11 cellular contexts compared by ENCODE assay signal in the genomic region with DNA sequence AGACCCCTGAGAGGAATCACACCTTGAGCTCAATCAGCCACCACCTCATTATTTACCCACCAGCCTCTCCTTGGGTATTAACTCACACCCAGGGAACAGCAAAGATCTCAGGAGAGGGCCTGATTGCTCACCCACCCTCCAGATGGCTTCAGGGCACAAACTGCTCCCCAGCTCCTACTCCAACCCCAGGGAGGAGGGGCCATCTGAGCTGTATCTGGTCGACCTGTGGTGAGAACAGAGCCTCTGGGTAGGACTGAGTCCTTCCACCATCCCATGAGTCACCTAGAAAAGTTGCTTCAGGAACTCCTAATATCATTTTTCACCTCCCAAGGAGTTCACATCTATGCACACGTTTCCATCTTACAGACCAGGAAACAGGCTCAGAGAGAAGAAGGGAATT. TPM values are rescaled to one million over a fixed set of nuclear protein-coding genes. Genes with fewer than 3 reads are reported as not detected.
DNase-seq lines count a peak whose midpoint lies in the region; ATAC-seq and TF ChIP-seq lines count a peak whose summit lies in the region.
"Had no signal": no experiment of that assay in that cellular context is flagged by ENCODE, and none has a peak within 500 bp of the region (broad histone marks: within the 10 kb centered on the region; RNA-seq: fewer than 3 reads in every experiment).

No MANE protein-coding gene starts in this region.

- ATAC-seq in RWPE2 (ENCODE audit: low read depth) (peak; percentile 93), HG03571 (IDR thresholded peaks at IDR 0.05; ENCODE audit: unreplicated experiment) (no peak), GM18873 (IDR thresholded peaks at IDR 0.05; ENCODE audit: low FRiP score, unreplicated experiment) (no peak)

- peaks cover 34% of the 10 kb centered on the region for H3K4me1 ChIP-seq in RWPE2 (ENCODE audit: insufficient read depth, poor library complexity, severe bottlenecking)
- peaks cover 15% of the 10 kb centered on the region for H3K4me1 ChIP-seq in endodermal cell (ENCODE audit: control insufficient read depth, insufficient read depth, low read length)

- H3K27ac ChIP-seq in RWPE2 (ENCODE audit: poor library complexity, severe bottlenecking) (peak overlapping the region; percentile 71), endodermal cell (ENCODE audit: low read depth, low read length) (no peak overlapping the region)

- TF ChIP-seq CTCF in AG09309 (IDR thresholded peaks at IDR 0.05; ENCODE audit: control insufficient read depth, insufficient read depth, low read depth, low read length, missing control alignments): no peak
- TF ChIP-seq CTCF in HFF-Myc (IDR thresholded peaks at IDR 0.05; ENCODE audit: low read depth, low read length, missing control alignments): no peak
- TF ChIP-seq CTCF in RWPE2 (IDR thresholded peaks at IDR 0.05; ENCODE audit: poor library complexity, severe bottlenecking): no peak
- TF ChIP-seq CTCF in fibroblast of villous mesenchyme (IDR thresholded peaks at IDR 0.05; ENCODE audit: insufficient read depth, low read depth, low read length): no peak
- TF ChIP-seq CTCF in endodermal cell (conservative IDR thresholded peaks at IDR 0.05): no peak

- H3K4me1 Mint-ChIP-seq in endodermal cell: peaks cover 49% of the 10 kb centered on the region

- H3K4me3 ChIP-seq in AG09309 (ENCODE audit: control insufficient read depth, low read depth, low read length) (no peak overlapping the region), HFF-Myc (replicated peaks; ENCODE audit: low read depth, low read length) (no peak overlapping the region), RWPE2 (ENCODE audit: severe bottlenecking) (peak overlapping the region; percentile 15), fibroblast of villous mesenchyme (ENCODE audit: low read depth, low read length) (no peak overlapping the region), endodermal cell (ENCODE audit: low read length) (no peak overlapping the region)

- H3K36me3 Mint-ChIP-seq in endodermal cell (ENCODE audit: low read depth): no peaks in the 10 kb centered on the region

- no peaks in the 10 kb centered on the region for H3K36me3 ChIP-seq in RWPE2 (ENCODE audit: low read depth)
- H3K36me3 ChIP-seq in endodermal cell (ENCODE audit: control insufficient read depth, insufficient read depth, low read length): no peaks in the 10 kb centered on the region

- H3K27me3 ChIP-seq in RWPE2 (ENCODE audit: insufficient read depth, poor library complexity, severe bottlenecking): no peaks in the 10 kb centered on the region
- no peaks in the 10 kb centered on the region for H3K27me3 ChIP-seq in endodermal cell (ENCODE audit: control insufficient read depth, insufficient read depth, low read length, poor library complexity, severe bottlenecking)

- 66 to 80% methylated on average over 2 of the region's 2 CpGs for WGBS in endodermal cell (ENCODE audit: insufficient coverage in 1 of 2, insufficient read length in 1 of 2), 2 experiments

- H3K9ac ChIP-seq in endodermal cell (ENCODE audit: extremely low read depth, low read length, poor library complexity, severe bottlenecking): no peak overlapping the region

- no peak overlapping the region for H3K27ac Mint-ChIP-seq in endodermal cell

- DNase-seq in AG09309 (ENCODE audit: low read depth): peak; percentile 38
- DNase-seq in HFF-Myc (ENCODE audit: extremely low read depth, low read depth): peak; percentile 47
- peak; percentile 99 for DNase-seq in RWPE2 (ENCODE audit: low spot score)
- DNase-seq in fibroblast of villous mesenchyme (ENCODE audit: low read depth): peak; percentile 59
- DNase-seq in D341Med (ENCODE audit: low spot score): no peak
- no peak for DNase-seq in endodermal cell
- DNase-seq: cerebellar nuclear complex, kidney, SHP77 had no signal

- H3K27me3 Mint-ChIP-seq in endodermal cell (ENCODE audit: insufficient read depth): no peaks in the 10 kb centered on the region

- H3K9me3 ChIP-seq in RWPE2 (ENCODE audit: severe bottlenecking) (no peaks in the 10 kb centered on the region), endodermal cell (ENCODE audit: control insufficient read depth, low read length) (no peaks in the 10 kb centered on the region)

- H3K4me3 Mint-ChIP-seq in endodermal cell: no peak overlapping the region

- H3K9me3 Mint-ChIP-seq in endodermal cell: no peaks in the 10 kb centered on the region

RNA-seq across cellular contexts. Expression of gene HES1, which starts 44.8 kb away (rescaled TPM):
- 5.8 and 13.4 TPM in 2 replicates for total RNA-seq in fibroblast of villous mesenchyme
- total RNA-seq in endodermal cell: 10 to 100 TPM in 1 of 2 donors, 1 to 10 TPM in 1; 2.1 to 17.5 TPM
- 63.6 TPM for polyA plus RNA-seq in endodermal cell (2013, experiment 1 of 2)
- polyA plus RNA-seq in endodermal cell (2013, experiment 2 of 2): 67.6 TPM

Comparison
In these comparisons a context has a peak if more than half of its experiments do, and no peak if none do; other contexts are left out.
1. DNase-seq: peak in AG09309 (single experiment), HFF-Myc (single experiment), RWPE2 (single experiment) and fibroblast of villous mesenchyme (single experiment); none in D341Med (single experiment) and endodermal cell (single experiment).